In the genomic region with DNA sequence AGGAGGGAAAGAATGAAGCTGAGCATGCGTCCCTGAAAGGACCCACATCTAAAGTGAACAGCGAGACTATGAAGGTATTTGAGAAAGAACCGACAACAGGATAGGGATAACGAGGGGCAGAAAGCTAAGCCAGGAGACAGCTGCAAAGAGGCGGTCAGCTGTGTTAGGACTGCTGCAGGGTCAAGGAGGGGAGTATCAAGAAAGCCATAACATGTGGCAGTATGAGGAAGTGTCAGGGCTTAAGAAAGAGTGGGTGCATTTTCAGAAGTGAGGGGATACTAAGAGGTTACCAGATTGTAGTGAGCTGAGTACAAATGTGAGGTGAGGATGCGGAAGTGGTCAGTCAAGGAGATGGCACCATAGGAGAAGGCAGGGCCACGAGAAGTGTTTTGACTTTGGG, we compare ENCODE assay signal across 19 cellular contexts.
"Had no signal": no experiment of that assay in that cellular context is flagged by ENCODE, and none has a peak within 500 bp of the region (broad histone marks: within the 10 kb centered on the region; RNA-seq: fewer than 3 reads in every experiment).

No MANE protein-coding gene starts in this region.

- H3K9me3 ChIP-seq: adrenal gland, colonic mucosa, heart left ventricle, suprapubic skin, upper lobe of right lung had no signal

- H3K27ac ChIP-seq: adrenal gland, colonic mucosa, heart left ventricle, spleen, suprapubic skin, upper lobe of right lung, VCaP had no signal

- H3K4me3 ChIP-seq: adrenal gland, colonic mucosa, heart left ventricle, spleen, suprapubic skin, upper lobe of right lung had no signal

- H3K4me3 Mint-ChIP-seq: activated CD4-positive, alpha-beta T cell treated with anti-CD3 and anti-CD28 coated beads for 36 hours; activated CD8-positive, alpha-beta T cell treated with anti-CD3 and anti-CD28 coated beads, Interleukin-2, amount 10 ng/mL, durations not matched to agents 7 days and 5 days had no signal

- H3K36me3 ChIP-seq: colonic mucosa had no signal

- DNase-seq: activated CD4-positive, alpha-beta T cell treated with anti-CD3 and anti-CD28 coated beads for 36 hours; activated CD8-positive, alpha-beta memory T cell treated with anti-CD3 and anti-CD28 coated beads, Interleukin-2, amount 50 U/mL, for 48 hours; activated CD8-positive, alpha-beta T cell treated with anti-CD3 and anti-CD28 coated beads, Interleukin-2, amount 10 ng/mL, durations not matched to agents 7 days and 5 days; activated naive CD4-positive, alpha-beta T cell; adrenal gland; colonic mucosa; effector CD4-positive, alpha-beta T cell; heart left ventricle; islet precursor cell; right cardiac atrium; spleen; stimulated activated CD4-positive, alpha-beta T cell treated with anti-CD3 and anti-CD28 coated beads, Interleukin-1b, Interleukin-23, amount 100 ng/mL, for 48 hours; stimulated activated naive CD4-positive, alpha-beta T cell treated with Interleukin-2 at 50 U/mL for 16 hours; T1000; upper lobe of right lung had no signal

- H3K4me1 Mint-ChIP-seq: activated CD4-positive, alpha-beta T cell treated with anti-CD3 and anti-CD28 coated beads for 36 hours had no signal

- ATAC-seq: activated CD4-positive, alpha-beta T cell treated with anti-CD3 and anti-CD28 coated beads for 36 hours; activated CD8-positive, alpha-beta T cell treated with anti-CD3 and anti-CD28 coated beads, Interleukin-2, amount 10 ng/mL, durations not matched to agents 7 days and 5 days; heart left ventricle; left lobe of liver; right cardiac atrium; upper lobe of right lung had no signal

- H3K27ac Mint-ChIP-seq: activated CD4-positive, alpha-beta T cell treated with anti-CD3 and anti-CD28 coated beads for 36 hours; activated CD8-positive, alpha-beta T cell treated with anti-CD3 and anti-CD28 coated beads, Interleukin-2, amount 10 ng/mL, durations not matched to agents 7 days and 5 days had no signal

- H3K27me3 ChIP-seq: adrenal gland, colonic mucosa, heart left ventricle, spleen, suprapubic skin, upper lobe of right lung had no signal

- H3K27me3 Mint-ChIP-seq: activated CD4-positive, alpha-beta T cell treated with anti-CD3 and anti-CD28 coated beads for 36 hours had no signal

- FAIRE-seq: frontal cortex had no signal
